8 cellular contexts compared by ENCODE assay signal in genomic region chr19:38729653-38730469, GRCh38. TPM values are rescaled to one million over a fixed set of nuclear protein-coding genes. Genes with fewer than 3 reads are reported as not detected.
DNase-seq lines count a peak whose midpoint lies in the region; ATAC-seq and TF ChIP-seq lines count a peak whose summit lies in the region.

No MANE protein-coding gene starts in this region.

- H3K27me3 Mint-ChIP-seq in Calu3 (ENCODE audit: unreplicated experiment) = no peaks in the 10 kb centered on the region

- CTCF ChIA-PET in Calu3 (lab: Charles Lee) = no interaction called here

- peak; percentile 70 for ATAC-seq in SK-N-SH treated with all-trans-retinoic acid at 6 μM for 48 hours
- ATAC-seq in left ventricle myocardium superior = peak; percentile 48
- no peak for ATAC-seq in HG02970 (IDR thresholded peaks at IDR 0.05; ENCODE audit: low FRiP score, unreplicated experiment)
- no peak for ATAC-seq in GM19035 (IDR thresholded peaks at IDR 0.05; ENCODE audit: unreplicated experiment)

- H3K36me3 Mint-ChIP-seq in Calu3 (ENCODE audit: insufficient read depth, unreplicated experiment) = peaks cover 100% of the 10 kb centered on the region

- H3K4me1 Mint-ChIP-seq in Calu3 (ENCODE audit: low read depth, unreplicated experiment) = peaks cover 44% of the 10 kb centered on the region

- no peak overlapping the region for H3K4me3 Mint-ChIP-seq in Calu3 (ENCODE audit: low read depth, unreplicated experiment)

- BruUV-seq in Calu3 (replicated peaks; lab: Mats Ljungman, UMichigan) = TSS peak; percentile 87

- intact Hi-C loops in Calu3 (cut with micrococcal nuclease; ENCODE audit: unreplicated experiment) (loop anchor here (5.0 to 10.0 kb wide), 3 partner anchors 82 to 205 kb away; partner anchors contain the start of genes ECH1, LGALS4, MRPS12 and SARS2), left ventricle myocardium superior (cut with micrococcal nuclease) (no loop called here)

- peak; percentile 88 for TF ChIP-seq CTCF in Calu3 (IDR thresholded peaks at IDR 0.05; ENCODE audit: unreplicated experiment)

- no peaks in the 10 kb centered on the region for H3K9me3 Mint-ChIP-seq in Calu3 (ENCODE audit: low read depth, unreplicated experiment)

- H3K27ac Mint-ChIP-seq in Calu3 (ENCODE audit: unreplicated experiment) = peak overlapping the region; percentile 64

- DNase-seq in Calu3 (peak; percentile 92), HUDEP-2 (lab: John Stamatoyannopoulos, UW; ENCODE audit: unreplicated experiment in 76 of 76) (peak in 66 of 76 experiments; percentile 17 to 86 (median 71)), left ventricle myocardium superior (peak; percentile 87)
- DNase-seq in activated naive CD4-positive, alpha-beta T cell treated with anti-CD3 and anti-CD28 coated beads, Interleukin-2, amount 50 U/mL, for 16 hours = peak; percentile 83
- DNase-seq in stimulated activated CD4-positive, alpha-beta T cell treated with anti-CD3 and anti-CD28 coated beads, Interleukin-15, amount 100 ng/mL, for 48 hours (ENCODE audit: low read depth in 2 of 2) = peak; percentile 51 to 76

TF ChIP-seq in SK-N-SH treated with all-trans-retinoic acid at 6 μM for 48 hours, 23 proteins besides CTCF, POLR2A, EP300 and RAD21:
- no peak for TF ChIP-seq ZNF8 (CRISPR knock-in tag; IDR thresholded peaks at IDR 0.05)
- no peak for TF ChIP-seq BACH2 (CRISPR knock-in tag; IDR thresholded peaks at IDR 0.05; ENCODE audit: borderline replicate concordance)
- TF ChIP-seq PPARA (CRISPR knock-in tag; IDR thresholded peaks at IDR 0.05; ENCODE audit: borderline replicate concordance) = no peak
- TF ChIP-seq, protein P1, sequence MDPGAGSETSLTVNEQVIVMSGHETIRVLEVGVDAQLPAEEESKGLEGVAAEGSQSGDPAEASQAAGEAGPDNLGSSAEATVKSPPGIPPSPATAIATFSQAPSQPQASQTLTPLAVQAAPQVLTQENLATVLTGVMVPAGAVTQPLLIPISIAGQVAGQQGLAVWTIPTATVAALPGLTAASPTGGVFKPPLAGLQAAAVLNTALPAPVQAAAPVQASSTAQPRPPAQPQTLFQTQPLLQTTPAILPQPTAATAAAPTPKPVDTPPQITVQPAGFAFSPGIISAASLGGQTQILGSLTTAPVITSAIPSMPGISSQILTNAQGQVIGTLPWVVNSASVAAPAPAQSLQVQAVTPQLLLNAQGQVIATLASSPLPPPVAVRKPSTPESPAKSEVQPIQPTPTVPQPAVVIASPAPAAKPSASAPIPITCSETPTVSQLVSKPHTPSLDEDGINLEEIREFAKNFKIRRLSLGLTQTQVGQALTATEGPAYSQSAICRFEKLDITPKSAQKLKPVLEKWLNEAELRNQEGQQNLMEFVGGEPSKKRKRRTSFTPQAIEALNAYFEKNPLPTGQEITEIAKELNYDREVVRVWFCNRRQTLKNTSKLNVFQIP (CRISPR knock-in tag; IDR thresholded peaks at IDR 0.05; ENCODE audit: borderline replicate concordance, low read depth) = no peak
- TF ChIP-seq ISL1 (CRISPR knock-in tag; IDR thresholded peaks at IDR 0.05) = no peak
- TF ChIP-seq ZNF565 (CRISPR knock-in tag; conservative IDR thresholded peaks at IDR 0.05; ENCODE audit: low read depth) = no peak
- TF ChIP-seq, protein P2, sequence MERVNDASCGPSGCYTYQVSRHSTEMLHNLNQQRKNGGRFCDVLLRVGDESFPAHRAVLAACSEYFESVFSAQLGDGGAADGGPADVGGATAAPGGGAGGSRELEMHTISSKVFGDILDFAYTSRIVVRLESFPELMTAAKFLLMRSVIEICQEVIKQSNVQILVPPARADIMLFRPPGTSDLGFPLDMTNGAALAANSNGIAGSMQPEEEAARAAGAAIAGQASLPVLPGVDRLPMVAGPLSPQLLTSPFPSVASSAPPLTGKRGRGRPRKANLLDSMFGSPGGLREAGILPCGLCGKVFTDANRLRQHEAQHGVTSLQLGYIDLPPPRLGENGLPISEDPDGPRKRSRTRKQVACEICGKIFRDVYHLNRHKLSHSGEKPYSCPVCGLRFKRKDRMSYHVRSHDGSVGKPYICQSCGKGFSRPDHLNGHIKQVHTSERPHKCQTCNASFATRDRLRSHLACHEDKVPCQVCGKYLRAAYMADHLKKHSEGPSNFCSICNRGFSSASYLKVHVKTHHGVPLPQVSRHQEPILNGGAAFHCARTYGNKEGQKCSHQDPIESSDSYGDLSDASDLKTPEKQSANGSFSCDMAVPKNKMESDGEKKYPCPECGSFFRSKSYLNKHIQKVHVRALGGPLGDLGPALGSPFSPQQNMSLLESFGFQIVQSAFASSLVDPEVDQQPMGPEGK (CRISPR knock-in tag; IDR thresholded peaks at IDR 0.05; ENCODE audit: borderline replicate concordance) = no peak
- no peak for TF ChIP-seq GLIS3 (CRISPR knock-in tag; IDR thresholded peaks at IDR 0.05)
- TF ChIP-seq CSRNP3 (CRISPR knock-in tag; IDR thresholded peaks at IDR 0.05) = no peak
- no peak for TF ChIP-seq CREB5 (CRISPR knock-in tag; IDR thresholded peaks at IDR 0.05; ENCODE audit: low read depth)
- no peak for TF ChIP-seq CSDC2 (CRISPR knock-in tag; IDR thresholded peaks at IDR 0.05)
- TF ChIP-seq OSR1 (CRISPR knock-in tag; IDR thresholded peaks at IDR 0.05) = no peak
- TF ChIP-seq ARNTL (CRISPR knock-in tag; IDR thresholded peaks at IDR 0.05; ENCODE audit: borderline replicate concordance, low read depth) = no peak
- TF ChIP-seq SNAI2 (CRISPR knock-in tag; IDR thresholded peaks at IDR 0.05) = no peak
- no peak for TF ChIP-seq TCF4 (CRISPR knock-in tag; IDR thresholded peaks at IDR 0.05; ENCODE audit: borderline replicate concordance)

RNA-seq across cellular contexts. Expression of gene CAPN12, which starts 14.4 kb away (rescaled TPM):
- total RNA-seq in Calu3 (2022) = 14.5 and 14.7 TPM in 2 replicates
- not detected for total RNA-seq in left ventricle myocardium superior

RNA-seq across cellular contexts. Expression of gene LGALS7, which starts 43.5 kb away (rescaled TPM):
- total RNA-seq in Calu3 (2022) (not detected in 2 replicates), left ventricle myocardium superior (not detected)

RNA-seq across cellular contexts. Expression of gene LGALS7B, which starts 59.1 kb away (rescaled TPM):
- total RNA-seq in Calu3 (2022) (3.2 and 4.8 TPM in 2 replicates), left ventricle myocardium superior (not detected)

Comparison
In these comparisons a context has a peak if more than half of its experiments do, and no peak if none do; other contexts are left out.
1. ATAC-seq: peak in SK-N-SH treated with all-trans-retinoic acid at 6 μM for 48 hours (single experiment) and left ventricle myocardium superior (single experiment); none in HG02970 (single experiment) and GM19035 (single experiment).
2. RNA of gene CAPN12, which starts 14.4 kb away (total RNA-seq): 14.5 to 14.7 TPM in Calu3; not detected in left ventricle myocardium superior (single experiment); every median in the first group is over 10 times any median in the second.
3. Peak in every context shown above with its lines, with median percentiles within 50 percentile points of each other: DNase-seq.